ENCODE assay signal across 38 cellular contexts in genomic region chr17:43707184-43707583, GRCh38. TPM values are rescaled to one million over a fixed set of nuclear protein-coding genes. Genes with fewer than 3 reads are reported as not detected.
"Had no signal": no experiment of that assay in that cellular context is flagged by ENCODE, and none has a peak within 500 bp of the region (broad histone marks: within the 10 kb centered on the region; RNA-seq: fewer than 3 reads in every experiment).

No MANE protein-coding gene starts in this region.

- H3K9me3 ChIP-seq: adrenal gland, ascending aorta, body of pancreas, breast epithelium had no signal

- H3K27me3 ChIP-seq: adrenal gland, ascending aorta, body of pancreas, brain microvascular endothelial cell had no signal

- FAIRE-seq: astrocyte had no signal

- H3K4me3 ChIP-seq: adrenal gland, ascending aorta, body of pancreas, breast epithelium, cardiac muscle cell had no signal

- H3K4me1 ChIP-seq: adrenal gland, ascending aorta, body of pancreas, breast epithelium had no signal

- ATAC-seq: activated naive CD4-positive, alpha-beta T cell treated with anti-CD3 and anti-CD28 coated beads, Interleukin-2, amount 50 U/mL, for 72 hours; activated naive CD8-positive, alpha-beta T cell treated with anti-CD3 and anti-CD28 coated beads, Interleukin-2, amount 50 U/mL, for 24 hours; activated T-cell treated with anti-CD3 and anti-CD28 coated beads, Interleukin-2, amount 50 U/mL, for 4 hours; activated T-cell treated with anti-CD3 and anti-CD28 coated beads, Interleukin-2, amount 50 U/mL, for 72 hours; activated T-helper 17 cell treated with anti-CD3 and anti-CD28 coated beads, Interleukin-2, amount 50 U/mL, for 72 hours; body of pancreas had no signal

- DNase-seq: activated effector memory CD4-positive, alpha-beta T cell treated with anti-CD3 and anti-CD28 coated beads, Interleukin-2, amount 50 U/mL, for 16 hours; activated effector memory CD4-positive, alpha-beta T cell treated with Interleukin-2 at 50 U/mL for 16 hours; activated gamma-delta T cell; activated gamma-delta T cell treated with Interleukin-2 at 50 U/mL for 16 hours; activated naive CD4-positive, alpha-beta T cell; activated naive CD4-positive, alpha-beta T cell treated with anti-CD3 and anti-CD28 coated beads for 36 hours; activated naive CD4-positive, alpha-beta T cell treated with anti-CD3 and anti-CD28 coated beads, Interleukin-2, amount 10 ng/mL, durations not matched to agents 7 days and 5 days; activated naive CD4-positive, alpha-beta T cell treated with anti-CD3 and anti-CD28 coated beads, Interleukin-2, amount 50 U/mL, for 16 hours; activated naive CD4-positive, alpha-beta T cell treated with Interleukin-2 at 50 U/mL for 16 hours; activated naive CD8-positive, alpha-beta T cell treated with anti-CD3 and anti-CD28 coated beads for 36 hours; activated naive CD8-positive, alpha-beta T cell treated with anti-CD3 and anti-CD28 coated beads, Interleukin-2, amount 10 ng/mL, durations not matched to agents 7 days and 5 days; activated naive CD8-positive, alpha-beta T cell treated with anti-CD3 and anti-CD28 coated beads, Interleukin-2, amount 50 U/mL, for 24 hours; activated T-cell treated with anti-CD3 and anti-CD28 coated beads, Interleukin-2, amount 50 U/mL, for 24 hours; activated T-cell treated with anti-CD3 and anti-CD28 coated beads, Interleukin-2, amount 50 U/mL, for 4 hours; activated T-cell treated with anti-CD3 and anti-CD28 coated beads, Interleukin-2, amount 50 U/mL, for 48 hours; activated T-cell treated with anti-CD3 and anti-CD28 coated beads, Interleukin-2, amount 50 U/mL, for 72 hours; adrenal gland; amniotic stem cell; amygdala; anterior cingulate cortex; aorta; body of pancreas; brain microvascular endothelial cell; caudate nucleus; central memory CD4-positive, alpha-beta T cell; cerebellar nuclear complex had no signal

- H3K27ac ChIP-seq: adrenal gland, ascending aorta, body of pancreas, brain microvascular endothelial cell, breast epithelium, cardiac muscle cell had no signal

- H3K36me3 ChIP-seq: adrenal gland, ascending aorta, brain microvascular endothelial cell, breast epithelium, cardiac muscle cell had no signal

RNA-seq across cellular contexts. Expression of gene MEOX1, which starts 45.5 kb away (rescaled TPM):
- total RNA-seq: astrocyte, bronchial epithelial cell had no signal

RNA-seq across cellular contexts. Expression of gene SOST, which starts 51.4 kb away (rescaled TPM):
- total RNA-seq: activated naive CD4-positive, alpha-beta T cell treated with anti-CD3 and anti-CD28 coated beads for 36 hours; activated naive CD4-positive, alpha-beta T cell treated with anti-CD3 and anti-CD28 coated beads, Interleukin-2, amount 50 U/mL, for 72 hours; activated naive CD8-positive, alpha-beta T cell treated with anti-CD3 and anti-CD28 coated beads for 36 hours; activated naive CD8-positive, alpha-beta T cell treated with anti-CD3 and anti-CD28 coated beads, Interleukin-2, amount 10 ng/mL, durations not matched to agents 7 days and 5 days; activated T-cell treated with anti-CD3 and anti-CD28 coated beads, Interleukin-2, amount 50 U/mL, for 4 hours; activated T-cell treated with anti-CD3 and anti-CD28 coated beads, Interleukin-2, amount 50 U/mL, for 72 hours; activated T-helper 1 cell treated with anti-CD3 and anti-CD28 coated beads, Interleukin-12 subunit alpha, Interleukin-12 subunit beta, Interleukin-2, Interleukin-4 antibody, amounts not matched to agents 30 ng/mL and 10 ng/mL and 1 ng/mL, durations not matched to agents 14 hours and 24 hours and 36 hours; activated T-helper 17 cell treated with anti-CD3 and anti-CD28 coated beads, Interleukin-2, amount 50 U/mL, for 72 hours; activated T-helper 2 cell treated with anti-CD3 and anti-CD28 coated beads, Interferon-gamma antibody, Interleukin-2, Interleukin-4, amounts not matched to agents 10 μg/mL and 5 μg/mL and 100 μg/mL, durations not matched to agents 14 hours and 24 hours and 36 hours; adrenal gland; astrocyte; body of pancreas; breast epithelium; bronchial epithelial cell; cerebellum; chondrocyte had no signal
- polyA plus RNA-seq: adipose tissue, adrenal gland had no signal
